Comparison of ENCODE assay signal across 19 cellular contexts in genomic region chr7:156038345-156038744, GRCh38.
"Had no signal": no experiment of that assay in that cellular context is flagged by ENCODE, and none has a peak within 500 bp of the region (broad histone marks: within the 10 kb centered on the region; RNA-seq: fewer than 3 reads in every experiment).

No MANE protein-coding gene starts in this region.

- H3K9me3 ChIP-seq: gastroesophageal sphincter, ovary had no signal

- DNase-seq: cerebellar nuclear complex; effector memory CD8-positive, alpha-beta T cell; glutamatergic neuron; immature natural killer cell; left cardiac atrium; mammary epithelial cell; midbrain; naive B cell; ovary; right cardiac atrium; small intestine; stimulated activated CD4-positive, alpha-beta T cell treated with anti-CD3 and anti-CD28 coated beads, Interleukin-12 subunit alpha, Interleukin-12 subunit beta, amount 100 ng/mL, for 4 hours; stimulated activated naive CD4-positive, alpha-beta T cell treated with Interleukin-2 at 50 U/mL for 16 hours; trophoblast cell had no signal

- H3K4me3 Mint-ChIP-seq: dendritic cell treated with granulocyte-macrophage colony-stimulating factor and Interleukin-4, amounts not matched to agents 40 ng/mL and 50 ng/mL, for 4 days; effector memory CD8-positive, alpha-beta T cell; immature natural killer cell; naive B cell; nephron had no signal

- H3K4me3 ChIP-seq: esophagus muscularis mucosa, gastroesophageal sphincter, ovary had no signal

- H3K4me1 ChIP-seq: esophagus muscularis mucosa had no signal

- H3K36me3 ChIP-seq: esophagus muscularis mucosa, gastroesophageal sphincter, ovary had no signal

- H3K27ac ChIP-seq: epithelial cell of prostate, esophagus muscularis mucosa, gastroesophageal sphincter, ovary had no signal

- H3K36me3 Mint-ChIP-seq: immature natural killer cell, naive B cell had no signal

- ATAC-seq: effector memory CD8-positive, alpha-beta T cell; gastroesophageal sphincter; left cardiac atrium; right cardiac atrium had no signal

- H3K4me1 Mint-ChIP-seq: immature natural killer cell, nephron had no signal

- H3K27ac Mint-ChIP-seq: dendritic cell treated with granulocyte-macrophage colony-stimulating factor and Interleukin-4, amounts not matched to agents 40 ng/mL and 50 ng/mL, for 4 days; effector memory CD8-positive, alpha-beta T cell; immature natural killer cell; nephron had no signal

- H3K27me3 ChIP-seq: ovary had no signal

- H3K9me3 Mint-ChIP-seq: effector memory CD8-positive, alpha-beta T cell; immature natural killer cell; nephron had no signal
